In genomic region chr14:39186941-39187525, GRCh38 we compare ENCODE assay signal across 12 cellular contexts.
"Had no signal": no experiment of that assay in that cellular context is flagged by ENCODE, and none has a peak within 500 bp of the region (broad histone marks: within the 10 kb centered on the region; RNA-seq: fewer than 3 reads in every experiment).

No MANE protein-coding gene starts in this region.

- H3K27me3 ChIP-seq: heart left ventricle, testis, upper lobe of right lung had no signal

- H3K4me3 Mint-ChIP-seq: activated B cell treated with CpG ODN at 0.5 μM for 24 hours; activated T-cell treated with anti-CD3 and anti-CD28 coated beads, Interleukin-2, amount 50 U/mL, for 24 hours; nephron; stimulated activated naive CD8-positive, alpha-beta T cell treated with anti-CD3 and anti-CD28 coated beads, Interleukin-15, Interleukin-2, amounts not matched to agents 100 ng/mL and 50 ng/mL, for 24 hours had no signal

- ATAC-seq: heart left ventricle, left lobe of liver, upper lobe of right lung had no signal

- H3K27ac ChIP-seq: heart left ventricle, testis, upper lobe of right lung had no signal

- H3K4me1 Mint-ChIP-seq: activated B cell treated with CpG ODN at 0.5 μM for 24 hours, nephron had no signal

- H3K9me3 Mint-ChIP-seq: activated B cell treated with CpG ODN at 0.5 μM for 24 hours; activated T-cell treated with anti-CD3 and anti-CD28 coated beads, Interleukin-2, amount 50 U/mL, for 24 hours; nephron; stimulated activated naive CD8-positive, alpha-beta T cell treated with anti-CD3 and anti-CD28 coated beads, Interleukin-15, Interleukin-2, amounts not matched to agents 100 ng/mL and 50 ng/mL, for 24 hours had no signal

- H3K27me3 Mint-ChIP-seq: activated B cell treated with CpG ODN at 0.5 μM for 24 hours; activated T-cell treated with anti-CD3 and anti-CD28 coated beads, Interleukin-2, amount 50 U/mL, for 24 hours; stimulated activated naive CD8-positive, alpha-beta T cell treated with anti-CD3 and anti-CD28 coated beads, Interleukin-15, Interleukin-2, amounts not matched to agents 100 ng/mL and 50 ng/mL, for 24 hours had no signal

- H3K4me3 ChIP-seq: heart left ventricle, testis, upper lobe of right lung had no signal

- H3K9me3 ChIP-seq: heart left ventricle, testis, upper lobe of right lung had no signal

- H3K27ac Mint-ChIP-seq: activated B cell treated with CpG ODN at 0.5 μM for 24 hours had no signal

- H3K4me1 ChIP-seq: testis, upper lobe of right lung had no signal

- DNase-seq: activated B cell treated with CpG ODN at 0.5 μM for 24 hours; activated CD4-positive, alpha-beta T cell treated with anti-CD3 and anti-CD28 coated beads, Interleukin-2, amount 50 U/mL, for 1 hour; activated gamma-delta T cell treated with Interleukin-2 at 50 U/mL for 16 hours; activated T-cell treated with anti-CD3 and anti-CD28 coated beads, Interleukin-2, amount 50 U/mL, for 24 hours; foreskin melanocyte; heart left ventricle; stimulated activated CD4-positive, alpha-beta T cell treated with anti-CD3 and anti-CD28 coated beads, Interleukin-2, amount 100 ng/mL, for 48 hours; testis; upper lobe of right lung had no signal
